ENCODE assay signal across 8 cellular contexts in the genomic region with DNA sequence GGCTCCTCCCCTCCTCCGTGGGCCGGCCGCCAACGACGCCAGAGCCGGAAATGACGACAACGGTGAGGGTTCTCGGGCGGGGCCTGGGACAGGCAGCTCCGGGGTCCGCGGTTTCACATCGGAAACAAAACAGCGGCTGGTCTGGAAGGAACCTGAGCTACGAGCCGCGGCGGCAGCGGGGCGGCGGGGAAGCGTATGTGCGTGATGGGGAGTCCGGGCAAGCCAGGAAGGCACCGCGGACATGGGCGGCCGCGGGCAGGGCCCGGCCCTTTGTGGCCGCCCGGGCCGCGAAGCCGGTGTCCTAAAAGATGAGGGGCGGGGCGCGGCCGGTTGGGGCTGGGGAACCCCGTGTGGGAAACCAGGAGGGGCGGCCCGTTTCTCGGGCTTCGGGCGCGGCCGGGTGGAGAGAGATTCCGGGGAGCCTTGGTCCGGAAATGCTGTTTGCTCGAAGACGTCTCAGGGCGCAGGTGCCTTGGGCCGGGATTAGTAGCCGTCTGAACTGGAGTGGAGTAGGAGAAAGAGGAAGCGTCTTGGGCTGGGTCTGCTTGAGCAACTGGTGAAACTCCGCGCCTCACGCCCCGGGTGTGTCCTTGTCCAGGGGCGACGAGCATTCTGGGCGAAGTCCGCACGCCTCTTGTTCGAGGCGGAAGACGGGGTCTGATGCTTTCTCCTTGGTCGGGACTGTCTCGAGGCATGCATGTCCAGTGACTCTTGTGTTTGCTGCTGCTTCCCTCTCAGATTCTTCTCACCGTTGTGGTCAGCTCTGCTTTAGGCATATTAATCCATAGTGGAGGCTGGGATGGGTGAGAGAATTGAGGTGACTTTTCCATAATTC.
DNase-seq lines count a peak whose midpoint lies in the region; ATAC-seq lines count a peak whose summit lies in the region.

A gene (plus strand): TSS at position 121 of the 835 bp plus-strand sequence. CDS start 11,513 bp downstream, outside the sequence.

- H3K4me2 ChIP-seq in BLaER1 treated with 17β-estradiol and CSF1 and Interleukin-3, amounts not matched to agents 10 nM and 100 nM = peak within 1 kb of the TSS; percentile 87 to 100 (median 96)

- H3K4me1 ChIP-seq in BLaER1 treated with 17β-estradiol and CSF1 and Interleukin-3, amounts not matched to agents 10 nM and 100 nM = peaks cover 12 to 38% (median 18%) of the 10 kb centered on the region in 10 experiments

- peaks cover 0 to 8% (median 0%) of the 10 kb centered on the region in 11 experiments; a peak in 4 of 22 replicates for H3K36me3 ChIP-seq in BLaER1 treated with 17β-estradiol and CSF1 and Interleukin-3, amounts not matched to agents 10 nM and 100 nM

- ATAC-seq in GM19328 (IDR thresholded peaks at IDR 0.05; ENCODE audit: unreplicated experiment) (peak; percentile 84), HG03469 (IDR thresholded peaks at IDR 0.05; ENCODE audit: unreplicated experiment) (peak; percentile 51)

- peak within 1 kb of the TSS; percentile 89 to 99 (median 93) for H3K27ac ChIP-seq in BLaER1 treated with 17β-estradiol and CSF1 and Interleukin-3, amounts not matched to agents 10 nM and 100 nM

- DNase-seq in NCI-H748 (lab: John Stamatoyannopoulos, UW; ENCODE audit: unreplicated experiment) (peak; percentile 94), cortex of kidney (lab: John Stamatoyannopoulos, UW) (peak; percentile 76), left kidney (ENCODE audit: low read depth, low spot score) (peak; percentile 98)
- peak; percentile 100 for DNase-seq in activated CD4-positive, alpha-beta T cell treated with anti-CD3 and anti-CD28 coated beads, Interleukin-2, amount 50 U/mL, for 1 hour
- DNase-seq in stimulated activated CD4-positive, alpha-beta T cell treated with anti-CD3 and anti-CD28 coated beads, Interleukin-1b, Interleukin-23, amount 100 ng/mL, for 48 hours = peak; percentile 96

- H3K9me3 ChIP-seq in BLaER1 treated with 17β-estradiol and CSF1 and Interleukin-3, amounts not matched to agents 10 nM and 100 nM (replicated peaks in 1 of 11) = peaks cover 7 to 27% (median 20%) of the 10 kb centered on the region in 11 experiments; a peak in 18 of 22 replicates

- H4K20me1 ChIP-seq in BLaER1 treated with 17β-estradiol and CSF1 and Interleukin-3, amounts not matched to agents 10 nM and 100 nM = peaks cover 18 to 44% (median 33%) of the 10 kb centered on the region in 11 experiments; a peak in 18 of 22 replicates

- H3K27me3 ChIP-seq in BLaER1 treated with 17β-estradiol and CSF1 and Interleukin-3, amounts not matched to agents 10 nM and 100 nM = no peaks in the 10 kb centered on the region

- H3K9ac ChIP-seq in BLaER1 treated with 17β-estradiol and CSF1 and Interleukin-3, amounts not matched to agents 10 nM and 100 nM = peak within 1 kb of the TSS; percentile 90 to 99 (median 92)

- H3K4me3 ChIP-seq in BLaER1 treated with 17β-estradiol and CSF1 and Interleukin-3, amounts not matched to agents 10 nM and 100 nM = peak within 1 kb of the TSS; percentile 70 to 93 (median 88)

Comparison
In these comparisons a context has a peak if more than half of its experiments do, and no peak if none do; other contexts are left out.
1. Peak in every context shown above with its lines: DNase-seq, ATAC-seq, H3K4me3 ChIP-seq and H3K27ac ChIP-seq.